ENCODE assay signal across 14 cellular contexts in genomic region chr6:80335061-80335660, GRCh38.
DNase-seq lines count a peak whose midpoint lies in the region; ATAC-seq, FAIRE-seq and TF ChIP-seq lines count a peak whose summit lies in the region.
"Had no signal": no experiment of that assay in that cellular context is flagged by ENCODE, and none has a peak within 500 bp of the region (broad histone marks: within the 10 kb centered on the region; RNA-seq: fewer than 3 reads in every experiment).

No MANE protein-coding gene starts in this region.

- no peak for FAIRE-seq in frontal cortex (lab: Jason Lieb, UNC)
- FAIRE-seq: keratinocyte had no signal

- no peaks in the 10 kb centered on the region for H3K9me2 ChIP-seq in GM23248 (ENCODE audit: insufficient read depth)

- H4K20me1 ChIP-seq in GM23248 (ENCODE audit: insufficient read depth) = no peaks in the 10 kb centered on the region
- H4K20me1 ChIP-seq in fibroblast of lung (ENCODE audit: control insufficient read depth, extremely low read depth, insufficient read depth, low read length) = no peaks in the 10 kb centered on the region
- H4K20me1 ChIP-seq in smooth muscle cell (ENCODE audit: low read depth) = no peaks in the 10 kb centered on the region

- peak overlapping the region; percentile 17; the same call in 1 of the 2 replicates for H3K27ac ChIP-seq in GM23248
- H3K27ac ChIP-seq in SJCRH30 = peak overlapping the region; percentile 78
- H3K27ac ChIP-seq in fibroblast of lung (ENCODE audit: insufficient read depth, low read length) = no peak overlapping the region
- H3K27ac ChIP-seq in smooth muscle cell (ENCODE audit: low read depth) = no peak overlapping the region
- H3K27ac ChIP-seq: cardiac muscle cell had no signal

- H3K36me3 ChIP-seq in GM23248 (ENCODE audit: low read depth) (no peaks in the 10 kb centered on the region), SJCRH30 (no peaks in the 10 kb centered on the region), fibroblast of lung (ENCODE audit: control insufficient read depth, insufficient read depth, low read length) (no peaks in the 10 kb centered on the region), smooth muscle cell (ENCODE audit: low read depth) (no peaks in the 10 kb centered on the region), H7 (replicated peaks; ENCODE audit: control insufficient read depth, insufficient read depth, low read length) (no peaks in the 10 kb centered on the region)
- H3K36me3 ChIP-seq: cardiac muscle cell had no signal

- H3K4me1 ChIP-seq in GM23248 (ENCODE audit: insufficient read depth) (peaks cover 12% of the 10 kb centered on the region), SJCRH30 (peaks cover 49% of the 10 kb centered on the region), fibroblast of lung (ENCODE audit: control insufficient read depth, extremely low read depth, insufficient read depth, low read length) (no peaks in the 10 kb centered on the region), smooth muscle cell (ENCODE audit: low read depth) (peaks cover 36% of the 10 kb centered on the region)

- 42 to 44% methylated on average over 6 of the region's 6 CpGs for WGBS in GM23248 (ENCODE audit: low coverage in 1 of 2, low lambda C conversion rate in 2 of 2, missing lambda C conversion rate in 2 of 2), 2 experiments
- 35% methylated on average over 6 of the region's 6 CpGs for WGBS in smooth muscle cell (ENCODE audit: low lambda C conversion rate)

- H3F3A ChIP-seq in GM23248 (ENCODE audit: insufficient read depth) = 0 out of 2 replicates have a peak, but pooled peaks cover 7% of the 10 kb centered on the region
- H3F3A ChIP-seq in smooth muscle cell (ENCODE audit: low read depth) = no peaks in the 10 kb centered on the region

- H3K9ac ChIP-seq in GM23248 (peak overlapping the region; percentile 52), fibroblast of lung (ENCODE audit: insufficient read depth, low read length) (no peak overlapping the region), smooth muscle cell (ENCODE audit: low read depth) (no peak overlapping the region)

- no peak for ATAC-seq in HG03520 (IDR thresholded peaks at IDR 0.05; ENCODE audit: unreplicated experiment)

- no peak for TF ChIP-seq CTCF in fibroblast of lung (conservative IDR thresholded peaks at IDR 0.05 in 1 of 2, IDR thresholded peaks at IDR 0.05 in 1 of 2; ENCODE audit: low read depth in 1 of 2, low read length in 2 of 2)
- no peak for TF ChIP-seq CTCF in smooth muscle cell (IDR thresholded peaks at IDR 0.05; ENCODE audit: borderline replicate concordance, insufficient read depth, poor library complexity, severe bottlenecking)

- H3K27me3 ChIP-seq in GM23248 (replicated peaks; ENCODE audit: insufficient read depth) (no peaks in the 10 kb centered on the region), SJCRH30 (no peaks in the 10 kb centered on the region), fibroblast of lung (ENCODE audit: control insufficient read depth, insufficient read depth, low read length) (no peaks in the 10 kb centered on the region), smooth muscle cell (ENCODE audit: low read depth) (no peaks in the 10 kb centered on the region), H7 (ENCODE audit: control insufficient read depth, insufficient read depth, low read length) (no peaks in the 10 kb centered on the region)
- H3K27me3 ChIP-seq: cardiac muscle cell had no signal

- in situ Hi-C loops in GM23248 (cut with MboI) = no loop called here

- H3K9me3 ChIP-seq in GM23248 (ENCODE audit: low read depth) = no peaks in the 10 kb centered on the region
- H3K9me3 ChIP-seq in SJCRH30 (replicated peaks) = no peaks in the 10 kb centered on the region
- H3K9me3 ChIP-seq in fibroblast of lung (ENCODE audit: control insufficient read depth, insufficient read depth, low read depth, low read length) = no peaks in the 10 kb centered on the region
- no peaks in the 10 kb centered on the region for H3K9me3 ChIP-seq in smooth muscle cell (replicated peaks; ENCODE audit: low read depth)
- H3K9me3 ChIP-seq: Caco-2 had no signal

- H3K4me2 ChIP-seq in GM23248 (ENCODE audit: unreplicated experiment) = peak overlapping the region; percentile 65
- peak overlapping the region; percentile 73 for H3K4me2 ChIP-seq in fibroblast of lung (ENCODE audit: extremely low read depth, insufficient read depth, low read length)
- peak overlapping the region; percentile 78 for H3K4me2 ChIP-seq in smooth muscle cell

- DNase-seq in GM23248 (peak; percentile 22), SJCRH30 (peak in 1 of 2 experiments; percentile 61), fibroblast of lung (ENCODE audit: low read depth in 2 of 2) (peak in 1 of 2 donors; percentile 34), smooth muscle cell (lab: John Stamatoyannopoulos, UW; ENCODE audit: unreplicated experiment) (no peak), H7 (no peak), frontal cortex (ENCODE audit: low spot score in 2 of 2) (no peak)
- DNase-seq: activated CD4-positive, alpha-beta T cell treated with anti-CD3 and anti-CD28 coated beads, Interleukin-2, amount 50 U/mL, for 48 hours; activated effector memory CD4-positive, alpha-beta T cell treated with anti-CD3 and anti-CD28 coated beads, Interleukin-2, amount 50 U/mL, for 16 hours; Caco-2; NCI-H2029 treated with DMSO at 0.1 percent for 48 hours; substantia nigra had no signal

- H2AFZ ChIP-seq in GM23248 (peak overlapping the region; percentile 59), fibroblast of lung (ENCODE audit: low read length) (peak overlapping the region; percentile 24), smooth muscle cell (ENCODE audit: low read depth) (peak overlapping the region; percentile 56)

- H3K79me2 ChIP-seq in GM23248 (ENCODE audit: insufficient read depth) (no peaks in the 10 kb centered on the region), fibroblast of lung (ENCODE audit: control insufficient read depth, insufficient read depth, low read length) (no peaks in the 10 kb centered on the region), smooth muscle cell (ENCODE audit: low read depth) (no peaks in the 10 kb centered on the region)

- peak overlapping the region; percentile 68 for H3K4me3 ChIP-seq in GM23248
- H3K4me3 ChIP-seq in SJCRH30 = peak overlapping the region; percentile 42
- H3K4me3 ChIP-seq in fibroblast of lung (replicated peaks in 1 of 4; ENCODE audit: control extremely low read depth in 1 of 4, insufficient read depth in 1 of 4, low read depth in 3 of 4, low read length in 4 of 4) = peak overlapping the region; percentile 18 to 61 (median 34)
- H3K4me3 ChIP-seq in smooth muscle cell = peak overlapping the region; percentile 34
- H3K4me3 ChIP-seq in H7 (ENCODE audit: insufficient read depth, low read depth, low read length) = no peak overlapping the region
- H3K4me3 ChIP-seq: cardiac muscle cell had no signal

Comparison
In these comparisons a context has a peak if more than half of its experiments do, and no peak if none do; other contexts are left out.
1. H3K27ac ChIP-seq: peak in GM23248 (single experiment) and SJCRH30 (single experiment); none in fibroblast of lung (single experiment) and smooth muscle cell (single experiment).
2. Peak in every context shown above with its lines, with median percentiles within 50 percentile points of each other: H2AFZ ChIP-seq and H3K4me2 ChIP-seq.